In genomic region chr1:172145231-172145651, GRCh38 we compare ENCODE assay signal across 9 cellular contexts.
DNase-seq lines count a peak whose midpoint lies in the region; ATAC-seq and TF ChIP-seq lines count a peak whose summit lies in the region.
"Had no signal": no experiment of that assay in that cellular context is flagged by ENCODE, and none has a peak within 500 bp of the region (broad histone marks: within the 10 kb centered on the region; RNA-seq: fewer than 3 reads in every experiment).

No MANE protein-coding gene starts in this region.

- H3K4me1 ChIP-seq in Panc1 (ENCODE audit: control insufficient read depth, insufficient read depth, low read length): peaks cover 13% of the 10 kb centered on the region
- peaks cover 10% of the 10 kb centered on the region for H3K4me1 ChIP-seq in fibroblast of lung (ENCODE audit: control insufficient read depth, extremely low read depth, insufficient read depth, low read length)
- H3K4me1 ChIP-seq in neural progenitor cell: peaks cover 24% of the 10 kb centered on the region

- DNase-seq in A172 (ENCODE audit: low spot score): peak; percentile 35
- DNase-seq in Panc1 (ENCODE audit: low read depth, low spot score): no peak
- DNase-seq in fibroblast of lung (ENCODE audit: low read depth in 2 of 2): peak; percentile 73 to 83
- no peak for DNase-seq in neural progenitor cell (ENCODE audit: low spot score)
- no peak for DNase-seq in left colon
- no peak for DNase-seq in GM20000 (ENCODE audit: low spot score)
- DNase-seq: CD8-positive, alpha-beta memory T cell had no signal

- BruUV-seq in Panc1 (replicated peaks; lab: Mats Ljungman, UMichigan): no TSS peak

- TF ChIP-seq CTCF in Panc1 (IDR thresholded peaks at IDR 0.05): no peak
- no peak for TF ChIP-seq CTCF in fibroblast of lung (conservative IDR thresholded peaks at IDR 0.05 in 1 of 2, IDR thresholded peaks at IDR 0.05 in 1 of 2; ENCODE audit: low read depth in 1 of 2, low read length in 2 of 2)
- no peak for TF ChIP-seq CTCF in neural progenitor cell (IDR thresholded peaks at IDR 0.05)
- no peak for TF ChIP-seq CTCF in GM20000 (IDR thresholded peaks at IDR 0.05; ENCODE audit: extremely low read depth, missing control alignments)

- H4K20me1 ChIP-seq in fibroblast of lung (ENCODE audit: control insufficient read depth, extremely low read depth, insufficient read depth, low read length): no peaks in the 10 kb centered on the region
- H4K20me1 ChIP-seq in neural progenitor cell (ENCODE audit: low read depth): no peaks in the 10 kb centered on the region

- H2AFZ ChIP-seq in fibroblast of lung (ENCODE audit: low read length): peak overlapping the region; percentile 1
- peak overlapping the region; percentile 36 for H2AFZ ChIP-seq in neural progenitor cell (replicated peaks)

- no peaks in the 10 kb centered on the region for H3K9me3 ChIP-seq in Panc1 (ENCODE audit: control insufficient read depth, insufficient read depth, low read depth, low read length)
- H3K9me3 ChIP-seq in fibroblast of lung (ENCODE audit: control insufficient read depth, insufficient read depth, low read depth, low read length): no peaks in the 10 kb centered on the region
- H3K9me3 ChIP-seq in neural progenitor cell (ENCODE audit: low read depth): no peaks in the 10 kb centered on the region

- no peaks in the 10 kb centered on the region for H3K36me3 Mint-ChIP-seq in neural progenitor cell
- H3K36me3 Mint-ChIP-seq: CD8-positive, alpha-beta memory T cell had no signal

- no peaks in the 10 kb centered on the region for H3K36me3 ChIP-seq in Panc1 (ENCODE audit: control insufficient read depth, insufficient read depth, low read length)
- no peaks in the 10 kb centered on the region for H3K36me3 ChIP-seq in fibroblast of lung (ENCODE audit: control insufficient read depth, insufficient read depth, low read length)
- no peaks in the 10 kb centered on the region for H3K36me3 ChIP-seq in neural progenitor cell

- H3K4me3 Mint-ChIP-seq in neural progenitor cell: no peak overlapping the region
- H3K4me3 Mint-ChIP-seq: CD8-positive, alpha-beta memory T cell had no signal

- no peaks in the 10 kb centered on the region for H3F3A ChIP-seq in neural progenitor cell (ENCODE audit: low read depth)

- ATAC-seq in Panc1 (no peak), HG02885 (IDR thresholded peaks at IDR 0.05; ENCODE audit: poor library complexity, unreplicated experiment) (no peak), HG03135 (IDR thresholded peaks at IDR 0.05; ENCODE audit: unreplicated experiment) (no peak), left colon (no peak)

- H3K27me3 ChIP-seq in Panc1 (ENCODE audit: control insufficient read depth, insufficient read depth, low read length) (no peaks in the 10 kb centered on the region), fibroblast of lung (ENCODE audit: control insufficient read depth, insufficient read depth, low read length) (no peaks in the 10 kb centered on the region), neural progenitor cell (no peaks in the 10 kb centered on the region)

- in situ Hi-C loops in Panc1 (cut with HindIII; ENCODE audit: low pct_unique_long_range_greater_than_20kb, low sequenced_read_pairs): no loop called here

- peak overlapping the region; percentile 78 for H3K27ac ChIP-seq in Panc1 (ENCODE audit: low read length)
- H3K27ac ChIP-seq in fibroblast of lung (ENCODE audit: insufficient read depth, low read length): peak overlapping the region; percentile 98
- no peak overlapping the region for H3K27ac ChIP-seq in neural progenitor cell

- H3K27me3 Mint-ChIP-seq in neural progenitor cell (ENCODE audit: insufficient read depth, low read depth): no peaks in the 10 kb centered on the region
- H3K27me3 Mint-ChIP-seq: CD8-positive, alpha-beta memory T cell had no signal

- intact Hi-C loops in Panc1 (cut with micrococcal nuclease; ENCODE audit: unreplicated experiment): no loop called here
- intact Hi-C loops in left colon (cut with DNase I, micrococcal nuclease): no loop called here

- H3K4me3 ChIP-seq in Panc1 (ENCODE audit: low read depth in 2 of 2, low read length in 2 of 2) (no peak overlapping the region; a peak in 1 of 4 replicates), fibroblast of lung (replicated peaks in 1 of 4; ENCODE audit: control extremely low read depth in 1 of 4, insufficient read depth in 1 of 4, low read depth in 3 of 4, low read length in 4 of 4) (peak overlapping the region; percentile 84 to 97 (median 94)), neural progenitor cell (no peak overlapping the region)

- H3K4me1 Mint-ChIP-seq in neural progenitor cell: peaks cover 43% of the 10 kb centered on the region

- no peaks in the 10 kb centered on the region for H3K9me3 Mint-ChIP-seq in neural progenitor cell
- H3K9me3 Mint-ChIP-seq: CD8-positive, alpha-beta memory T cell had no signal

- CTCF ChIA-PET in Panc1 (lab: Charles Lee): no interaction called here

- H3K4me2 ChIP-seq in fibroblast of lung (ENCODE audit: extremely low read depth, insufficient read depth, low read length) (peak overlapping the region; percentile 85), neural progenitor cell (no peak overlapping the region)

- H3K9ac ChIP-seq in fibroblast of lung (ENCODE audit: insufficient read depth, low read length) (peak overlapping the region; percentile 84), neural progenitor cell (no peak overlapping the region)

- H3K27ac Mint-ChIP-seq in neural progenitor cell: peak overlapping the region; percentile 57

- POLR2A ChIA-PET in Panc1 (lab: Charles Lee): no interaction called here

- H3K79me2 ChIP-seq in fibroblast of lung (ENCODE audit: control insufficient read depth, insufficient read depth, low read length): peaks cover 39% of the 10 kb centered on the region
- no peaks in the 10 kb centered on the region for H3K79me2 ChIP-seq in neural progenitor cell (ENCODE audit: low read depth)

Comparison
In these comparisons a context has a peak if more than half of its experiments do, and no peak if none do; other contexts are left out.
1. DNase-seq: peak in A172 (single experiment) and fibroblast of lung (2 of 2); none in Panc1 (single experiment), neural progenitor cell (single experiment), left colon (0 of 2) and GM20000 (single experiment).
2. H3K4me3 ChIP-seq: peak in fibroblast of lung (4 of 4); none in Panc1 (0 of 2) and neural progenitor cell (single experiment).